ENCODE assay signal across 1 cellular context in genomic region chr5:10555134-10555733, GRCh38.
A peak's percentile ranks its signal among the peaks of the same experiment; 100 is the strongest.
TF ChIP-seq lines count a peak whose summit lies in the region.

No MANE protein-coding gene starts in this region.

TF ChIP-seq in A549, 52 proteins besides CTCF, POLR2A, EP300 and RAD21 (continued from another document):
- TF ChIP-seq ELK1 (IDR thresholded peaks at IDR 0.05; ENCODE audit: low read depth, low read length) (no peak), ZNF302 (CRISPR knock-in tag; IDR thresholded peaks at IDR 0.05) (peak; percentile 14; the same call in 1 of the 2 replicates), JUNB (IDR thresholded peaks at IDR 0.05) (peak; percentile 85), EHMT2 (IDR thresholded peaks at IDR 0.05; ENCODE audit: low read depth) (no peak)
